Comparison of ENCODE assay signal across 23 cellular contexts in the genomic region with DNA sequence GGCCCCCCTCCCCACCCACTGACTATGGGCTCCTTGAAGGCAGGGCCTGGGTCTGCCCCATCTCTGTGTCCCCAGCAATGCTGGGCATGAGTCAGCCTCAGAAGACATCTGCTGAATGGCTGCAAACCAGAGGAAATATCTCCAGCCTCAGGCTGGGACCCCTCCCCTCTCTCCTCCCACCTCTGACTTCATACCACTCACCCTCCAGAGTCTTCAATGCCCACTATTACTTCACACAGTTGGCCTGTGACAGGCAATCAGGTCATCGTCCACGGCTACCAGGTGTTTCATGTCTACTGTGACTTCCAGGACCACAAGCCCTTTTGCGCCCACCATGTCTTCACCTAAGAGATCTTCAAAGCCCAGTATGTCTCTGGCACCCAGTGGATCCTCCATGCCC. TPM values are rescaled to one million over a fixed set of nuclear protein-coding genes. Genes with fewer than 3 reads are reported as not detected.
A peak's percentile ranks its signal among the peaks of the same experiment; 100 is the strongest.
DNase-seq lines count a peak whose midpoint lies in the region; ATAC-seq and TF ChIP-seq lines count a peak whose summit lies in the region.
"Had no signal": no experiment of that assay in that cellular context is flagged by ENCODE, and none has a peak within 500 bp of the region (broad histone marks: within the 10 kb centered on the region; RNA-seq: fewer than 3 reads in every experiment).

Gene SRRM5 (plus strand): TSS at position 301 of the 400 bp plus-strand sequence. CDS start 34 bp downstream, at position 335.

- peaks cover 30 to 41% (median 31%) of the 10 kb centered on the region in 3 donors for H3K4me1 Mint-ChIP-seq in CD8-positive, alpha-beta memory T cell
- peaks cover 59% of the 10 kb centered on the region for H3K4me1 Mint-ChIP-seq in central memory CD8-positive, alpha-beta T cell

- peaks cover 53% of the 10 kb centered on the region for H3K79me2 ChIP-seq in osteoblast (ENCODE audit: insufficient read depth, low read length)

- H3K9me3 ChIP-seq in CD8-positive, alpha-beta memory T cell (ENCODE audit: low read length): no peaks in the 10 kb centered on the region
- H3K9me3 ChIP-seq in osteoblast (ENCODE audit: low read depth, low read length): no peaks in the 10 kb centered on the region
- H3K9me3 ChIP-seq in ovary: no peaks in the 10 kb centered on the region
- H3K9me3 ChIP-seq: left ventricle myocardium inferior, pancreas, right lobe of liver had no signal

- H3K9me3 Mint-ChIP-seq in CD8-positive, alpha-beta memory T cell: no peaks in the 10 kb centered on the region
- no peaks in the 10 kb centered on the region for H3K9me3 Mint-ChIP-seq in central memory CD8-positive, alpha-beta T cell
- H3K9me3 Mint-ChIP-seq: activated T-helper 2 cell treated with anti-CD3 and anti-CD28 coated beads, Interferon-gamma antibody, Interleukin-2, Interleukin-4, amounts not matched to agents 10 μg/mL and 5 μg/mL and 100 μg/mL, durations not matched to agents 14 hours and 24 hours and 36 hours had no signal

- H3K4me2 ChIP-seq in osteoblast (ENCODE audit: insufficient read depth, low read length): no peak within 1 kb of the TSS
- H3K4me2 ChIP-seq: GM23338 had no signal

- intact Hi-C loops in ovary (cut with DNase I): no loop called here

- H3K4me3 Mint-ChIP-seq in CD8-positive, alpha-beta memory T cell: peak within 1 kb of the TSS in 1 of 7 donors; percentile 50
- H3K4me3 Mint-ChIP-seq in central memory CD8-positive, alpha-beta T cell: no peak within 1 kb of the TSS
- H3K4me3 Mint-ChIP-seq: GM23338 had no signal

- H2AFZ ChIP-seq in osteoblast (ENCODE audit: low read length): no peak within 1 kb of the TSS
- H2AFZ ChIP-seq: GM23338 had no signal

- no peaks in the 10 kb centered on the region for H3K27me3 ChIP-seq in CD8-positive, alpha-beta memory T cell (ENCODE audit: insufficient read depth, low read length, poor library complexity, severe bottlenecking)
- no peaks in the 10 kb centered on the region for H3K27me3 ChIP-seq in osteoblast (ENCODE audit: insufficient read depth, low read length)
- no peaks in the 10 kb centered on the region for H3K27me3 ChIP-seq in ovary
- H3K27me3 ChIP-seq: pancreas, right lobe of liver had no signal

- no peak for DNase-seq in CD8-positive, alpha-beta memory T cell
- DNase-seq in RWPE1 (ENCODE audit: low spot score) (no peak), osteoblast (ENCODE audit: insufficient read length, low spot score, missing footprints) (peak; percentile 23), ovary (no peak), DMS114 treated with DMSO at 0.1 percent for 48 hours (lab: John Stamatoyannopoulos, UW; ENCODE audit: unreplicated experiment) (no peak), NCI-H2081 treated with DMSO at 0.1 percent for 48 hours (lab: John Stamatoyannopoulos, UW) (no peak)
- DNase-seq in central memory CD8-positive, alpha-beta T cell (ENCODE audit: low spot score in 2 of 2): no peak
- DNase-seq: activated CD4-positive, alpha-beta T cell treated with anti-CD3 and anti-CD28 coated beads, Interleukin-2, amount 50 U/mL, for 48 hours; AML-193; amniotic stem cell; Calu3; effector memory CD4-positive, alpha-beta T cell; left ventricle myocardium inferior; NCI-H1092 treated with DMSO at 0.1 percent for 48 hours; NCI-H2029 treated with DMSO at 0.1 percent for 48 hours; NCI-H524 treated with DMSO at 0.1 percent for 48 hours; right lobe of liver; Right ventricle myocardium superior; stimulated activated naive CD4-positive, alpha-beta T cell; trophoblast cell had no signal

- H3K4me3 ChIP-seq in CD8-positive, alpha-beta memory T cell (ENCODE audit: low read length): no peak within 1 kb of the TSS
- no peak within 1 kb of the TSS for H3K4me3 ChIP-seq in osteoblast (ENCODE audit: insufficient read depth, low read length)
- H3K4me3 ChIP-seq in ovary: no peak within 1 kb of the TSS
- H3K4me3 ChIP-seq: GM23338, left ventricle myocardium inferior, pancreas, right lobe of liver had no signal

- H3K36me3 Mint-ChIP-seq in CD8-positive, alpha-beta memory T cell: peaks cover 0 to 51% (median 16%) of the 10 kb centered on the region in 3 donors
- H3K36me3 Mint-ChIP-seq in central memory CD8-positive, alpha-beta T cell (ENCODE audit: insufficient read depth): peaks cover 7% of the 10 kb centered on the region

- TF ChIP-seq CTCF in RWPE1 (conservative IDR thresholded peaks at IDR 0.05; ENCODE audit: low read depth) (no peak), osteoblast (IDR thresholded peaks at IDR 0.05; ENCODE audit: extremely low read depth, low read depth, low read length) (no peak), ovary (IDR thresholded peaks at IDR 0.05) (no peak)

- H4K20me1 ChIP-seq in osteoblast (ENCODE audit: insufficient read depth, low read length): peaks cover 14% of the 10 kb centered on the region

- H3K27me3 Mint-ChIP-seq in CD8-positive, alpha-beta memory T cell: no peaks in the 10 kb centered on the region
- no peaks in the 10 kb centered on the region for H3K27me3 Mint-ChIP-seq in central memory CD8-positive, alpha-beta T cell

- no peak for ATAC-seq in central memory CD8-positive, alpha-beta T cell (replicated peaks; ENCODE audit: extremely low read depth, poor library complexity, severe bottlenecking)
- ATAC-seq: GM23338, pancreas, right lobe of liver had no signal

- POLR2A ChIA-PET in CD8-positive, alpha-beta memory T cell (lab: Charles Lee): no interaction called here
- POLR2A ChIA-PET in RWPE1 (lab: Yijun Ruan, JAX; ENCODE audit: low non-redundant PET): no interaction called here

- H3K36me3 ChIP-seq in CD8-positive, alpha-beta memory T cell (ENCODE audit: insufficient read depth, low read length): peaks cover 5% of the 10 kb centered on the region
- H3K36me3 ChIP-seq in osteoblast (ENCODE audit: insufficient read depth, low read length): peaks cover 23% of the 10 kb centered on the region
- no peaks in the 10 kb centered on the region for H3K36me3 ChIP-seq in ovary

- CTCF ChIA-PET in CD8-positive, alpha-beta memory T cell (lab: Charles Lee): no interaction called here
- CTCF ChIA-PET in RWPE1 (lab: Yijun Ruan, JAX): interaction anchor here (0.5 kb wide), 1 partner anchor 92 kb away, joined by 5 read pairs; no protein-coding TSS in a partner anchor

- H3K4me1 ChIP-seq in CD8-positive, alpha-beta memory T cell (ENCODE audit: insufficient read depth, low read length): peaks cover 3% of the 10 kb centered on the region
- no peaks in the 10 kb centered on the region for H3K4me1 ChIP-seq in osteoblast (ENCODE audit: insufficient read depth, low read length)
- no peaks in the 10 kb centered on the region for H3K4me1 ChIP-seq in ovary (ENCODE audit: insufficient read depth)
- H3K4me1 ChIP-seq: left ventricle myocardium inferior, pancreas, right lobe of liver had no signal

- peak within 1 kb of the TSS in 6 of 8 donors; percentile 58 to 78 (median 72) for H3K27ac Mint-ChIP-seq in CD8-positive, alpha-beta memory T cell
- peak within 1 kb of the TSS; percentile 77 for H3K27ac Mint-ChIP-seq in central memory CD8-positive, alpha-beta T cell (ENCODE audit: low read depth)
- H3K27ac Mint-ChIP-seq: activated T-helper 2 cell treated with anti-CD3 and anti-CD28 coated beads, Interferon-gamma antibody, Interleukin-2, Interleukin-4, amounts not matched to agents 10 μg/mL and 5 μg/mL and 100 μg/mL, durations not matched to agents 14 hours and 24 hours and 36 hours; GM23338 had no signal

- no peak for TF ChIP-seq EP300 in ovary (IDR thresholded peaks at IDR 0.05)

- WGBS in ovary, 3 donors: 75 to 84% (median 84%) methylated on average over 3 of the region's 3 CpGs

- TF ChIP-seq POLR2A in ovary (IDR thresholded peaks at IDR 0.05): no peak

- H3K27ac ChIP-seq in CD8-positive, alpha-beta memory T cell (ENCODE audit: low read depth, low read length): no peak within 1 kb of the TSS
- H3K27ac ChIP-seq in RWPE1 (peak within 1 kb of the TSS; percentile 56), osteoblast (ENCODE audit: low read depth, low read length) (no peak within 1 kb of the TSS), ovary (no peak within 1 kb of the TSS)
- H3K27ac ChIP-seq: left ventricle myocardium inferior, pancreas, right lobe of liver had no signal

RNA-seq across cellular contexts. Expression of gene SRRM5, which starts in this region (rescaled TPM):
- under 1 TPM; 0.24 to 0.58 TPM for total RNA-seq in CD8-positive, alpha-beta memory T cell
- 0.26 TPM for polyA plus RNA-seq in CD8-positive, alpha-beta memory T cell
- total RNA-seq in osteoblast: under 0.01 TPM in 1 of 2 replicates, not detected in the other
- total RNA-seq in ovary: under 1 TPM; 0.10 to 0.73 (median 0.33) TPM
- under 1 TPM; 0.25 to 0.50 TPM for polyA plus RNA-seq in ovary
- total RNA-seq: GM23338 had no signal

Comparison
In these comparisons a context has a peak if more than half of its experiments do, and no peak if none do; other contexts are left out.
1. Peak in DNase-seq in osteoblast; RNA of the gene not detected or under 1 TPM.